In the genomic region with DNA sequence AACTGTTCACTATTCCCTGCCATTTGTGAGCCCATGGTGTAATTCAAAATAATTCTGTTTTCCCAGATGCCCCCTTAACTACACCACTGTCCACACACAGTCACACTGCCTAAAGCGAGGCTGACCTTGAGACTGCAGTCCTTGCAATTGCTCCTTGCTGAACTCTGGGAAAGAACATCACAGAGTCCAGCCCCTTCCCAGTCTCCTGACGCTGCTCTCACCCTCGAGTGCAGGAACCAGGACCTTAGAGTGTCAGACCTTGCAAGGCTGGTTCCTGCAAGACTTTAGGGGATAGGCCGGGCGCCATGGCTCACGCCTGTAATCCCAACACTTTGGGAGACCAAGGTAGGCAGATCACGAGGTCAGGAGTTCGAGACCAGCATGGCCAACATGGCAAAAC, we compare ENCODE assay signal across 18 cellular contexts.
"Had no signal": no experiment of that assay in that cellular context is flagged by ENCODE, and none has a peak within 500 bp of the region (broad histone marks: within the 10 kb centered on the region; RNA-seq: fewer than 3 reads in every experiment).

No MANE protein-coding gene starts in this region.

- H3K27me3 ChIP-seq: ascending aorta, gastrocnemius medialis had no signal

- FAIRE-seq: colon, endothelial cell of umbilical vein, keratinocyte had no signal

- ATAC-seq: activated naive CD8-positive, alpha-beta T cell treated with anti-CD3 and anti-CD28 coated beads, Interleukin-2, amount 50 U/mL, for 24 hours; gastrocnemius medialis; right cardiac atrium; WTC11 had no signal

- H3K27me3 Mint-ChIP-seq: naive B cell, type B pancreatic cell had no signal

- H3K36me3 Mint-ChIP-seq: WTC11 had no signal

- H3K9me3 Mint-ChIP-seq: activated naive CD8-positive, alpha-beta T cell treated with anti-CD3 and anti-CD28 coated beads, Interleukin-2, amount 50 U/mL, for 24 hours; naive B cell; type B pancreatic cell; WTC11 had no signal

- H3K9me3 ChIP-seq: ascending aorta, gastrocnemius medialis, neutrophil had no signal

- H3K27ac ChIP-seq: neutrophil had no signal

- H3K27ac Mint-ChIP-seq: activated naive CD8-positive, alpha-beta T cell treated with anti-CD3 and anti-CD28 coated beads, Interleukin-2, amount 50 U/mL, for 24 hours; progenitor cell of endocrine pancreas; WTC11 had no signal

- DNase-seq: activated CD4-positive, alpha-beta T cell treated with anti-CD3 and anti-CD28 coated beads for 48 hours; activated CD8-positive, alpha-beta memory T cell treated with anti-CD3 and anti-CD28 coated beads for 24 hours; activated naive CD4-positive, alpha-beta T cell treated with Interleukin-2 at 50 U/mL for 16 hours; activated naive CD8-positive, alpha-beta T cell treated with anti-CD3 and anti-CD28 coated beads, Interleukin-2, amount 50 U/mL, for 24 hours; gastrocnemius medialis; naive B cell; right cardiac atrium; stimulated activated naive CD4-positive, alpha-beta T cell; substantia nigra; T-helper 1 cell had no signal

- H3K4me3 Mint-ChIP-seq: activated naive CD8-positive, alpha-beta T cell treated with anti-CD3 and anti-CD28 coated beads, Interleukin-2, amount 50 U/mL, for 24 hours; naive B cell; type B pancreatic cell; WTC11 had no signal
